1 cellular context compared by ENCODE assay signal in genomic region chr4:121938282-121939092, GRCh38.
TF ChIP-seq lines count a peak whose summit lies in the region.

No MANE protein-coding gene starts in this region.

TF ChIP-seq in endothelial cell of umbilical vein, 7 proteins besides CTCF, POLR2A, EP300 and RAD21 (continued from another document):
- peak; percentile 35 for TF ChIP-seq GATA2 (IDR thresholded peaks at IDR 0.05; ENCODE audit: insufficient read depth, insufficient read length, low read depth, low read length)
